14 cellular contexts compared by ENCODE assay signal in the genomic region with DNA sequence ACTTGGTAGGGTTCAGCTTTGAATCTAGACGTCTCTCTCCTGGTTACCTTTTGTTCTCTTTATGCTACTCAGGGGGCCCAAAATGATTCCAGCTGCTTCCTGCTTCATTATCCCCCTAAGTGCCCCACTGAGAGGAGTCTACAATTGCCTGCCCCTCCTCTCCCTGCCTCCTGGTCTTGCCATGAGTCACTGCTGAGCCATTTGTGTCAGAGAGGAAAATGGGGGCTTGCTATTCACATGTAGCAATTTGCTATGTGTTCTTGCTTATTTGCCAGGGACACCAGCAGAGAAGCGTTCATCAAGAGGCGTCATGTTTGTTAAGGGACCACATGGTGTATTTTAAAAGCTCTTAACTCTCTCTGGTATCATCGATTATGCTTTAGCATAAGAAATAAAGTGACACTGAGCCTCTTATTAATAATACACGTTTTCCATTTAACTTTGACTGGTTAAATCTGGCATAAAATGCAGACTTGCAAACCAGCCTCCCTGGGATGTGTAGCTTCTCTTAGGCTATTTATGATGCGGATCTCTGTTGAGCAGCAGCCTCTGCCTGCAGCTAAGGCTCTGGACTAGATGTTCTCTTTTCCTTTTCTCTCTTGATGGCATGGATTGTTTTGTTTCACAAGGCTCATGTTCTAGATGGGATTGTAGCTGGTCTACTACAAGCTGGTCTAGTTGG.
DNase-seq lines count a peak whose midpoint lies in the region; ATAC-seq, FAIRE-seq and TF ChIP-seq lines count a peak whose summit lies in the region.
"Had no signal": no experiment of that assay in that cellular context is flagged by ENCODE, and none has a peak within 500 bp of the region (broad histone marks: within the 10 kb centered on the region; RNA-seq: fewer than 3 reads in every experiment).

No MANE protein-coding gene starts in this region.

- no peak overlapping the region for H3K27ac Mint-ChIP-seq in mesothelial cell of epicardium
- no peak overlapping the region for H3K27ac Mint-ChIP-seq in CD8-positive, alpha-beta T cell
- H3K27ac Mint-ChIP-seq: activated CD4-positive, alpha-beta T cell treated with anti-CD3 and anti-CD28 coated beads for 36 hours; type B pancreatic cell had no signal

- H3K4me3 Mint-ChIP-seq in mesothelial cell of epicardium: no peak overlapping the region
- H3K4me3 Mint-ChIP-seq in CD8-positive, alpha-beta T cell: no peak overlapping the region
- H3K4me3 Mint-ChIP-seq: activated CD4-positive, alpha-beta T cell treated with anti-CD3 and anti-CD28 coated beads for 36 hours; naive B cell; type B pancreatic cell had no signal

- CTCF ChIA-PET in CD8-positive, alpha-beta T cell (lab: Charles Lee): no interaction called here

- no peak overlapping the region for H3K4me3 ChIP-seq in iPS DF 6.9 (ENCODE audit: low read length)
- no peak overlapping the region for H3K4me3 ChIP-seq in CD8-positive, alpha-beta T cell (ENCODE audit: low read depth, low read length)
- H3K4me3 ChIP-seq: breast epithelium, skin epidermis had no signal

- ATAC-seq in CD8-positive, alpha-beta T cell: no peak
- ATAC-seq: activated CD4-positive, alpha-beta T cell treated with anti-CD3 and anti-CD28 coated beads for 36 hours had no signal

- WGBS in iPS DF 6.9 (ENCODE audit: insufficient coverage, insufficient read length): no CpG with 5 or more reads among the region's 6 CpGs

- no peaks in the 10 kb centered on the region for H3K27me3 Mint-ChIP-seq in mesothelial cell of epicardium (ENCODE audit: low read depth)
- peaks cover 3% of the 10 kb centered on the region for H3K27me3 Mint-ChIP-seq in CD8-positive, alpha-beta T cell (ENCODE audit: low read depth)
- H3K27me3 Mint-ChIP-seq: naive B cell, type B pancreatic cell had no signal

- no peaks in the 10 kb centered on the region for H3K36me3 Mint-ChIP-seq in mesothelial cell of epicardium
- H3K36me3 Mint-ChIP-seq in CD8-positive, alpha-beta T cell: no peaks in the 10 kb centered on the region
- H3K36me3 Mint-ChIP-seq: type B pancreatic cell had no signal

- intact Hi-C loops in CD8-positive, alpha-beta T cell (cut with DNase I, micrococcal nuclease): no loop called here

- no peaks in the 10 kb centered on the region for H3K27me3 ChIP-seq in iPS DF 6.9 (ENCODE audit: control insufficient read depth, insufficient read depth, low read length)
- H3K27me3 ChIP-seq in CD8-positive, alpha-beta T cell (ENCODE audit: insufficient read depth, low read length): no peaks in the 10 kb centered on the region
- H3K27me3 ChIP-seq: breast epithelium had no signal

- H3K4me1 Mint-ChIP-seq in mesothelial cell of epicardium: peaks cover 40% of the 10 kb centered on the region
- no peaks in the 10 kb centered on the region for H3K4me1 Mint-ChIP-seq in CD8-positive, alpha-beta T cell (ENCODE audit: low read depth)
- H3K4me1 Mint-ChIP-seq: activated CD4-positive, alpha-beta T cell treated with anti-CD3 and anti-CD28 coated beads for 36 hours had no signal

- no peaks in the 10 kb centered on the region for H3K9me3 ChIP-seq in iPS DF 6.9 (ENCODE audit: control insufficient read depth, insufficient read depth, low read length)
- H3K9me3 ChIP-seq in CD8-positive, alpha-beta T cell (ENCODE audit: low read length): no peaks in the 10 kb centered on the region
- H3K9me3 ChIP-seq: breast epithelium had no signal

- no peak for TF ChIP-seq CTCF in mesothelial cell of epicardium (IDR thresholded peaks at IDR 0.05; ENCODE audit: unreplicated experiment)
- TF ChIP-seq CTCF in CD8-positive, alpha-beta T cell (IDR thresholded peaks at IDR 0.05): no peak
- no peak for TF ChIP-seq CTCF in D721Med (IDR thresholded peaks at IDR 0.05; ENCODE audit: insufficient read depth, missing control alignments)

- no peak for FAIRE-seq in D721Med (lab: Jason Lieb, UNC)
- FAIRE-seq: endothelial cell of umbilical vein had no signal

- no peaks in the 10 kb centered on the region for H3K9me3 Mint-ChIP-seq in mesothelial cell of epicardium
- no peaks in the 10 kb centered on the region for H3K9me3 Mint-ChIP-seq in CD8-positive, alpha-beta T cell
- H3K9me3 Mint-ChIP-seq: naive B cell, type B pancreatic cell had no signal

- H3K4me1 ChIP-seq in iPS DF 6.9 (ENCODE audit: control insufficient read depth, insufficient read depth, low read length): peaks cover 4% of the 10 kb centered on the region; the same call in 1 of the 2 replicates
- no peaks in the 10 kb centered on the region for H3K4me1 ChIP-seq in CD8-positive, alpha-beta T cell (ENCODE audit: insufficient read depth, low read length)
- H3K4me1 ChIP-seq: breast epithelium had no signal

- POLR2A ChIA-PET in CD8-positive, alpha-beta T cell (lab: Charles Lee): no interaction called here

- no peaks in the 10 kb centered on the region for H3K36me3 ChIP-seq in iPS DF 6.9 (ENCODE audit: control insufficient read depth, insufficient read depth, low read length)
- H3K36me3 ChIP-seq in CD8-positive, alpha-beta T cell (ENCODE audit: insufficient read depth, low read length): no peaks in the 10 kb centered on the region
- H3K36me3 ChIP-seq: breast epithelium had no signal

- DNase-seq in COLO668 (lab: John Stamatoyannopoulos, UW; ENCODE audit: unreplicated experiment): peak; percentile 28
- peak; percentile 70 for DNase-seq in NCI-H128 (lab: John Stamatoyannopoulos, UW; ENCODE audit: unreplicated experiment)
- peak; percentile 46 for DNase-seq in NCI-H774 (lab: John Stamatoyannopoulos, UW)
- peak; percentile 48 for DNase-seq in iPS DF 6.9 (ENCODE audit: low read depth, low spot score)
- DNase-seq in mesothelial cell of epicardium (ENCODE audit: low spot score in 2 of 2, unreplicated experiment in 2 of 2): no peak
- DNase-seq in OCI-M2 (lab: John Stamatoyannopoulos, UW; ENCODE audit: unreplicated experiment): no peak
- DNase-seq in CD8-positive, alpha-beta T cell: no peak
- DNase-seq in D721Med (ENCODE audit: insufficient read length, low spot score): no peak
- DNase-seq: activated CD4-positive, alpha-beta T cell treated with anti-CD3 and anti-CD28 coated beads for 36 hours; naive B cell had no signal

- no peak overlapping the region for H3K27ac ChIP-seq in iPS DF 6.9 (ENCODE audit: low read length)
- no peak overlapping the region for H3K27ac ChIP-seq in CD8-positive, alpha-beta T cell (ENCODE audit: low read depth, low read length)
- H3K27ac ChIP-seq: breast epithelium, skin epidermis had no signal

Comparison
In these comparisons a context has a peak if more than half of its experiments do, and no peak if none do; other contexts are left out.
1. DNase-seq: peak in COLO668 (single experiment), NCI-H128 (single experiment), NCI-H774 (single experiment) and iPS DF 6.9 (single experiment); none in mesothelial cell of epicardium (0 of 2), OCI-M2 (single experiment), CD8-positive, alpha-beta T cell (0 of 7) and D721Med (single experiment).